Comparison of ENCODE assay signal across 25 cellular contexts in the genomic region with DNA sequence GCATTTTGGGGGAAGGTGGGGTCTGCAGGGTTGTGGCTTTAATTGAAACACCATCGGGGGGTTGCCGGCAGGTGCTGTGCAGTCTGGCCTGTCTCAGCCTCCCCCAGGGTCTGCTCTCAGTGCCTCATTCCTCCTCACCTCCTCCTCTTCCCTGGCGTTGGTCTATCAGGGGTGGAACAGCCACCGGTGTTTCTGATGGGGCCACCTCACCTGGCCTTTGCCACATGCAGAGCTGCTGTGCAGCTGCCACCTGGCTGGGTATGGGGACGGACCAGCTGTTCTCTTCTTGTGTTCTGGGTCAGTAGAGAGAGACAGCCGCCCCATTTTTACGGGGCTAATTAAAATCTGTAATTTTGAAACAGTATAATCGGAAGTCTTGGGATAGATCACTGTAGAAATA. TPM values are rescaled to one million over a fixed set of nuclear protein-coding genes. Genes with fewer than 3 reads are reported as not detected.
DNase-seq lines count a peak whose midpoint lies in the region; ATAC-seq lines count a peak whose summit lies in the region.
"Had no signal": no experiment of that assay in that cellular context is flagged by ENCODE, and none has a peak within 500 bp of the region (broad histone marks: within the 10 kb centered on the region; RNA-seq: fewer than 3 reads in every experiment).

No MANE protein-coding gene starts in this region.

- intact Hi-C loops in Right ventricle myocardium inferior (cut with DNase I), result no loop called here

- no peak overlapping the region for H3K4me3 ChIP-seq in mesenchymal stem cell (ENCODE audit: insufficient read depth in 1 of 2, low read depth in 1 of 2, low read length in 2 of 2)
- H3K4me3 ChIP-seq: adrenal gland had no signal

- no peak overlapping the region for H2BK12ac ChIP-seq in mesenchymal stem cell (ENCODE audit: low read length in 2 of 2)

- no peaks in the 10 kb centered on the region for H3K9me3 ChIP-seq in mesenchymal stem cell (ENCODE audit: control insufficient read depth, low read length)
- H3K9me3 ChIP-seq: adrenal gland had no signal

- no peak for ATAC-seq in Right ventricle myocardium inferior
- no peak for ATAC-seq in activated T-cell treated with anti-CD3 and anti-CD28 coated beads, Interleukin-2, amount 50 U/mL, for 72 hours (replicated peaks in 1 of 2)
- ATAC-seq: CD8-positive, alpha-beta T cell; naive thymus-derived CD8-positive, alpha-beta T cell; stimulated activated effector memory CD8-positive, alpha-beta T cell treated with anti-CD3 and anti-CD28 coated beads, Interleukin-12 subunit alpha, Interleukin-12 subunit beta, amount 100 ng/mL, for 72 hours had no signal

- peaks cover 40% of the 10 kb centered on the region for H3K4me1 ChIP-seq in mesenchymal stem cell (ENCODE audit: control insufficient read depth, insufficient read depth, low read depth, low read length)
- H3K4me1 ChIP-seq: adrenal gland had no signal

- H2AK5ac ChIP-seq in mesenchymal stem cell (ENCODE audit: low read length, severe bottlenecking), result no peak overlapping the region

- peak overlapping the region; percentile 37 for H4K91ac ChIP-seq in mesenchymal stem cell (ENCODE audit: low read length)

- no peak overlapping the region for H2AFZ ChIP-seq in mesenchymal stem cell (ENCODE audit: low read depth, low read length)

- WGBS in mesenchymal stem cell, result 98% methylated on average over 8 of the region's 8 CpGs

- H3K14ac ChIP-seq in mesenchymal stem cell (ENCODE audit: low read length in 2 of 2), result no peak overlapping the region

- no peak overlapping the region for H3K23ac ChIP-seq in mesenchymal stem cell (ENCODE audit: low read length in 2 of 2)

- no peak overlapping the region for H3K4me2 ChIP-seq in mesenchymal stem cell (ENCODE audit: low read length, poor library complexity, severe bottlenecking)

- no peak overlapping the region for H3K9ac ChIP-seq in mesenchymal stem cell (ENCODE audit: low read length)

- H3K36me3 Mint-ChIP-seq in activated T-cell treated with anti-CD3 and anti-CD28 coated beads, Interleukin-2, amount 50 U/mL, for 72 hours (ENCODE audit: insufficient read depth in 2 of 2), result no peaks in the 10 kb centered on the region
- H3K36me3 Mint-ChIP-seq: activated CD4-positive, alpha-beta memory T cell treated with anti-CD3 and anti-CD28 coated beads for 36 hours; CD8-positive, alpha-beta T cell; stimulated activated effector memory CD8-positive, alpha-beta T cell treated with anti-CD3 and anti-CD28 coated beads, Interleukin-12 subunit alpha, Interleukin-12 subunit beta, amount 100 ng/mL, for 72 hours had no signal

- H3K4me3 Mint-ChIP-seq in activated T-cell treated with anti-CD3 and anti-CD28 coated beads, Interleukin-2, amount 50 U/mL, for 72 hours, result no peak overlapping the region
- H3K4me3 Mint-ChIP-seq: activated CD4-positive, alpha-beta memory T cell treated with anti-CD3 and anti-CD28 coated beads for 36 hours; activated naive CD4-positive, alpha-beta T cell treated with anti-CD3 and anti-CD28 coated beads for 36 hours; activated T-helper 1 cell treated with anti-CD3 and anti-CD28 coated beads, Interleukin-12 subunit alpha, Interleukin-12 subunit beta, Interleukin-2, Interleukin-4 antibody, amounts not matched to agents 30 ng/mL and 10 ng/mL and 1 ng/mL, durations not matched to agents 14 hours and 24 hours and 36 hours; CD8-positive, alpha-beta T cell; naive thymus-derived CD8-positive, alpha-beta T cell; stimulated activated effector memory CD8-positive, alpha-beta T cell treated with anti-CD3 and anti-CD28 coated beads, Interleukin-12 subunit alpha, Interleukin-12 subunit beta, amount 100 ng/mL, for 72 hours; T-helper 2 cell treated with Interferon-gamma antibody and Interleukin-4, amounts not matched to agents 5 μg/mL and 100 μg/mL, for 36 hours had no signal

- no peak overlapping the region for H3K27ac Mint-ChIP-seq in activated T-cell treated with anti-CD3 and anti-CD28 coated beads, Interleukin-2, amount 50 U/mL, for 72 hours
- H3K27ac Mint-ChIP-seq: activated CD4-positive, alpha-beta memory T cell treated with anti-CD3 and anti-CD28 coated beads for 36 hours; activated naive CD4-positive, alpha-beta T cell treated with anti-CD3 and anti-CD28 coated beads for 36 hours; activated T-helper 1 cell treated with anti-CD3 and anti-CD28 coated beads, Interleukin-12 subunit alpha, Interleukin-12 subunit beta, Interleukin-2, Interleukin-4 antibody, amounts not matched to agents 30 ng/mL and 10 ng/mL and 1 ng/mL, durations not matched to agents 14 hours and 24 hours and 36 hours; CD8-positive, alpha-beta T cell; naive thymus-derived CD8-positive, alpha-beta T cell; stimulated activated effector memory CD8-positive, alpha-beta T cell treated with anti-CD3 and anti-CD28 coated beads, Interleukin-12 subunit alpha, Interleukin-12 subunit beta, amount 100 ng/mL, for 72 hours; T-helper 2 cell treated with Interferon-gamma antibody and Interleukin-4, amounts not matched to agents 5 μg/mL and 100 μg/mL, for 36 hours had no signal

- no peak overlapping the region for H2BK15ac ChIP-seq in mesenchymal stem cell (ENCODE audit: low read depth, poor library complexity, severe bottlenecking)

- H3K36me3 ChIP-seq in mesenchymal stem cell (ENCODE audit: control insufficient read depth in 1 of 2, insufficient read depth in 2 of 2, low read depth in 1 of 2, low read length in 2 of 2), result peaks cover 46 to 48% of the 10 kb centered on the region in 2 experiments
- H3K36me3 ChIP-seq: adrenal gland had no signal

- no peaks in the 10 kb centered on the region for H3K27me3 Mint-ChIP-seq in activated T-cell treated with anti-CD3 and anti-CD28 coated beads, Interleukin-2, amount 50 U/mL, for 72 hours (ENCODE audit: low read depth)
- H3K27me3 Mint-ChIP-seq: activated CD4-positive, alpha-beta memory T cell treated with anti-CD3 and anti-CD28 coated beads for 36 hours; naive thymus-derived CD8-positive, alpha-beta T cell had no signal

- H2BK120ac ChIP-seq in mesenchymal stem cell (ENCODE audit: low read depth, low read length), result no peak overlapping the region

- peaks cover 6% of the 10 kb centered on the region for H3K4me1 Mint-ChIP-seq in activated T-cell treated with anti-CD3 and anti-CD28 coated beads, Interleukin-2, amount 50 U/mL, for 72 hours (ENCODE audit: low read depth)

- no peaks in the 10 kb centered on the region for H3K9me3 Mint-ChIP-seq in activated T-cell treated with anti-CD3 and anti-CD28 coated beads, Interleukin-2, amount 50 U/mL, for 72 hours
- H3K9me3 Mint-ChIP-seq: activated T-helper 1 cell treated with anti-CD3 and anti-CD28 coated beads, Interleukin-12 subunit alpha, Interleukin-12 subunit beta, Interleukin-2, Interleukin-4 antibody, amounts not matched to agents 30 ng/mL and 10 ng/mL and 1 ng/mL, durations not matched to agents 14 hours and 24 hours and 36 hours; T-helper 2 cell treated with Interferon-gamma antibody and Interleukin-4, amounts not matched to agents 5 μg/mL and 100 μg/mL, for 36 hours had no signal

- H2BK5ac ChIP-seq in mesenchymal stem cell (ENCODE audit: low read depth, low read length, poor library complexity, severe bottlenecking), result no peak overlapping the region

- H3K4ac ChIP-seq in mesenchymal stem cell (ENCODE audit: low read depth in 1 of 2, low read length in 2 of 2), result no peak overlapping the region

- peaks cover 30% of the 10 kb centered on the region for H3K79me1 ChIP-seq in mesenchymal stem cell (replicated peaks; ENCODE audit: low read length, poor library complexity, severe bottlenecking)

- H3K27me3 ChIP-seq in mesenchymal stem cell (ENCODE audit: control insufficient read depth in 1 of 2, insufficient read depth in 1 of 2, low read length in 2 of 2), result no peaks in the 10 kb centered on the region
- H3K27me3 ChIP-seq: adrenal gland had no signal

- H4K8ac ChIP-seq in mesenchymal stem cell (ENCODE audit: low read length), result no peak overlapping the region

- no peak overlapping the region for H3K27ac ChIP-seq in mesenchymal stem cell (ENCODE audit: low read length, poor library complexity, severe bottlenecking)
- H3K27ac ChIP-seq: adrenal gland had no signal

- peak; percentile 50 for DNase-seq in NCI-H748 (lab: John Stamatoyannopoulos, UW; ENCODE audit: unreplicated experiment)
- DNase-seq in NCI-H748 treated with DMSO at 0.1 percent for 48 hours (lab: John Stamatoyannopoulos, UW), result no peak
- DNase-seq in NCI-H774 (lab: John Stamatoyannopoulos, UW), result peak; percentile 16
- DNase-seq in mesenchymal stem cell, result no peak
- no peak for DNase-seq in Right ventricle myocardium inferior (ENCODE audit: missing footprints)
- no peak for DNase-seq in central memory CD4-positive, alpha-beta T cell
- no peak for DNase-seq in activated T-cell treated with anti-CD3 and anti-CD28 coated beads, Interleukin-2, amount 50 U/mL, for 72 hours
- DNase-seq: activated CD4-positive, alpha-beta memory T cell treated with anti-CD3 and anti-CD28 coated beads for 36 hours; activated CD4-positive, alpha-beta T cell treated with anti-CD3 and anti-CD28 coated beads for 1 hour; activated CD8-positive, alpha-beta memory T cell treated with anti-CD3 and anti-CD28 coated beads, Interleukin-2, amount 50 U/mL, for 4 hours; activated naive CD4-positive, alpha-beta T cell treated with anti-CD3 and anti-CD28 coated beads for 36 hours; adrenal gland; CD8-positive, alpha-beta T cell; DMS 273 treated with DMSO at 0.1 percent for 48 hours; foreskin melanocyte; HCEC 1CT; KG1; kidney; naive thymus-derived CD8-positive, alpha-beta T cell; NCI-H1105 treated with DMSO at 0.1 percent for 48 hours; NCI-H2029; NCI-H446 treated with DMSO at 0.1 percent for 48 hours had no signal

- H3K18ac ChIP-seq in mesenchymal stem cell (ENCODE audit: low read depth in 1 of 2, low read length in 2 of 2), result no peak overlapping the region

RNA-seq across cellular contexts. Expression of gene SPSB1, which starts 53.9 kb away (rescaled TPM):
- 34.8 TPM for polyA plus RNA-seq in mesenchymal stem cell (2013, experiment 1 of 2)
- polyA plus RNA-seq in mesenchymal stem cell (2013, experiment 2 of 2), result 35.0 TPM
- 16.5 TPM for total RNA-seq in Right ventricle myocardium inferior
- total RNA-seq in activated T-cell treated with anti-CD3 and anti-CD28 coated beads, Interleukin-2, amount 50 U/mL, for 72 hours, result 10 to 100 TPM; 12.2 to 15.6 TPM

Comparison
In these comparisons a context has a peak if more than half of its experiments do, and no peak if none do; other contexts are left out.
1. DNase-seq: peak in NCI-H748 (single experiment) and NCI-H774 (single experiment); none in NCI-H748 treated with DMSO at 0.1 percent for 48 hours (single experiment), mesenchymal stem cell (single experiment), Right ventricle myocardium inferior (single experiment), central memory CD4-positive, alpha-beta T cell (single experiment) and activated T-cell treated with anti-CD3 and anti-CD28 coated beads, Interleukin-2, amount 50 U/mL, for 72 hours (0 of 2).